Comparison of ENCODE assay signal across 8 cellular contexts in the genomic region with DNA sequence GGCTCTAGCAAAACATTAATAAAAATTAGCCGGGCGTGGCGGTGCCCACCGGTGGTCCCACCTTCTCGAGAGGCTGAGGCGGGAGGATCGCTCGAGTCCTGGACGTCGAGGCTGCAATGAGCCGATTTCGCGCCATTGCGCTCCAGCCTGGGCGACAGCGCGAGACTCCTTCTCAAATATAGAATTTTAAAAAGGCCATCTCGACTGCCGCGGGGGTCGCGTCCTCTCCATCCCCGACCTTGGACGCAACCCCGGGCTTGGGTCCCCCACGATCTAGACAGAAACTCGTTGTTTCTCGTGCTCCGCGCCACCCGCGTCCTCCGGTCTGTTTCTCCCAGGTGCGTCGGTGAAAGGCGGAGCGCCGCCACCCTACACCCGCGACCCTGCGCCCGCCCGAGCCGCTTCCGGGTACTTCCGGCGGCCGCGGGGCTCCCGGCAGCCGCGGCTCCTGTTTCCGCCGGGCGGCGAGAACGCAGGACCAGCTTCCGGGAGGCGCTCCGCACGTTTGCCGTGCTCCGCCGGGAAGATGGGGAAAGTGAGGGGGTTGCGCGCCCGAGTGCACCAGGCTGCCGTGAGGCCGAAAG. TPM values are rescaled to one million over a fixed set of nuclear protein-coding genes. Genes with fewer than 3 reads are reported as not detected.
A peak's percentile ranks its signal among the peaks of the same experiment; 100 is the strongest.
DNase-seq lines count a peak whose midpoint lies in the region; ATAC-seq and TF ChIP-seq lines count a peak whose summit lies in the region.

A gene with protein sequence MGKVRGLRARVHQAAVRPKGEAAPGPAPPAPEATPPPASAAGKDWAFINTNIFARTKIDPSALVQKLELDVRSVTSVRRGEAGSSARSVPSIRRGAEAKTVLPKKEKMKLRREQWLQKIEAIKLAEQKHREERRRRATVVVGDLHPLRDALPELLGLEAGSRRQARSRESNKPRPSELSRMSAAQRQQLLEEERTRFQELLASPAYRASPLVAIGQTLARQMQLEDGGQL (plus strand): TSS at position 498 of the 584 bp plus-strand sequence. CDS start 29 bp downstream, at position 527.

- H3K36me3 ChIP-seq in PC-9 (ENCODE audit: low read depth) (no peaks in the 10 kb centered on the region), esophagus (ENCODE audit: control insufficient read depth in 2 of 2, insufficient read depth in 2 of 2, low read length in 1 of 2) (peaks cover 0 to 6% of the 10 kb centered on the region in 2 donors), muscle layer of colon (ENCODE audit: insufficient read depth, low read length) (peaks cover 9% of the 10 kb centered on the region)

- H3K9me2 ChIP-seq in PC-9 (ENCODE audit: insufficient read depth): no peaks in the 10 kb centered on the region

- H3K27me3 Mint-ChIP-seq in CD4-positive, alpha-beta T cell: no peaks in the 10 kb centered on the region

- no peaks in the 10 kb centered on the region for H3K27me3 ChIP-seq in CD4-positive, alpha-beta T cell (ENCODE audit: control insufficient read depth, insufficient read depth, low read length)
- no peaks in the 10 kb centered on the region for H3K27me3 ChIP-seq in PC-9 (ENCODE audit: insufficient read depth, low read depth)
- no peaks in the 10 kb centered on the region for H3K27me3 ChIP-seq in esophagus (ENCODE audit: control insufficient read depth in 1 of 2, insufficient read depth in 2 of 2, low read length in 2 of 2)
- H3K27me3 ChIP-seq in muscle layer of colon (ENCODE audit: control insufficient read depth in 1 of 2, insufficient read depth in 2 of 2, low read length in 2 of 2): no peaks in the 10 kb centered on the region

- CTCF ChIA-PET in CD4-positive, alpha-beta T cell (lab: Charles Lee): interaction anchor here (0.7 to 1.7 kb wide), 5 partner anchors 23 to 201 kb away, joined by 3 to 4 read pairs (median 4); a partner anchor contains a TSS
- CTCF ChIA-PET in PC-9 (lab: Charles Lee): no interaction called here

- H2AFZ ChIP-seq in PC-9: peak within 1 kb of the TSS; percentile 84

- 1 to 3% methylated on average over 66 to 69 of the region's 69 CpGs for WGBS in esophagus, 2 donors

- H3K9me3 ChIP-seq in CD4-positive, alpha-beta T cell (ENCODE audit: control insufficient read depth, low read length): no peaks in the 10 kb centered on the region
- H3K9me3 ChIP-seq in PC-9 (ENCODE audit: insufficient read depth, low read depth) (no peaks in the 10 kb centered on the region), esophagus (ENCODE audit: control insufficient read depth in 2 of 2, insufficient read depth in 1 of 2, low read depth in 1 of 2, low read length in 1 of 2) (no peaks in the 10 kb centered on the region), muscle layer of colon (ENCODE audit: low read length) (no peaks in the 10 kb centered on the region)

- H3K27ac Mint-ChIP-seq in CD4-positive, alpha-beta T cell: peak within 1 kb of the TSS; percentile 86

- POLR2A ChIA-PET in CD4-positive, alpha-beta T cell (lab: Charles Lee): interaction anchor here (0.5 to 2.6 kb wide), 10 partner anchors 13 to 185 kb away, joined by 3 to 17 read pairs (median 4); a partner anchor contains a TSS
- POLR2A ChIA-PET in PC-9 (lab: Charles Lee; ENCODE audit: unreplicated experiment): no interaction called here

- H3K4me1 Mint-ChIP-seq in CD4-positive, alpha-beta T cell (ENCODE audit: low read depth): peaks cover 38% of the 10 kb centered on the region

- peaks cover 18% of the 10 kb centered on the region for H3K4me1 ChIP-seq in PC-9 (replicated peaks; ENCODE audit: insufficient read depth)
- H3K4me1 ChIP-seq in esophagus (ENCODE audit: control insufficient read depth in 2 of 2, insufficient read depth in 2 of 2, low read length in 1 of 2): peaks cover 4 to 11% of the 10 kb centered on the region in 2 donors
- peaks cover 22% of the 10 kb centered on the region for H3K4me1 ChIP-seq in muscle layer of colon (ENCODE audit: insufficient read depth, low read length)

- no peaks in the 10 kb centered on the region; the same call in 1 of the 2 replicates for H3F3A ChIP-seq in PC-9 (ENCODE audit: insufficient read depth, low read depth)

- H4K20me1 ChIP-seq in PC-9 (ENCODE audit: insufficient read depth): peaks cover 15% of the 10 kb centered on the region

- peak within 1 kb of the TSS; percentile 93 for H3K4me3 Mint-ChIP-seq in CD4-positive, alpha-beta T cell

- ATAC-seq in CD4-positive, alpha-beta T cell (ENCODE audit: poor library complexity): peak; percentile 94
- peak; percentile 61 for ATAC-seq in GM19452 (IDR thresholded peaks at IDR 0.05; ENCODE audit: unreplicated experiment)

- H3K9me3 Mint-ChIP-seq in CD4-positive, alpha-beta T cell: no peaks in the 10 kb centered on the region

- peak within 1 kb of the TSS; percentile 18 for H3K27ac ChIP-seq in CD4-positive, alpha-beta T cell (ENCODE audit: low read depth, low read length)
- 0 out of 2 replicates have a peak within 1 kb of the TSS, but pooled peaks have one; percentile 34 for H3K27ac ChIP-seq in PC-9
- peak within 1 kb of the TSS; percentile 40 to 63 for H3K27ac ChIP-seq in esophagus (ENCODE audit: low read depth in 2 of 2, low read length in 1 of 2)
- peak within 1 kb of the TSS; percentile 31 for H3K27ac ChIP-seq in muscle layer of colon (ENCODE audit: low read depth, low read length)

- H3K4me2 ChIP-seq in PC-9: peak within 1 kb of the TSS; percentile 91

- H3K4me3 ChIP-seq in PC-9: peak within 1 kb of the TSS; percentile 74
- peak within 1 kb of the TSS; percentile 88 to 97 for H3K4me3 ChIP-seq in esophagus (ENCODE audit: low read depth in 1 of 2, low read length in 2 of 2)
- H3K4me3 ChIP-seq in muscle layer of colon (ENCODE audit: low read depth in 1 of 2, low read length in 2 of 2): peak within 1 kb of the TSS; percentile 73 to 94

- DNase-seq in CD4-positive, alpha-beta T cell: peak; percentile 59 to 83 (median 74)
- DNase-seq in HUDEP-2 (lab: John Stamatoyannopoulos, UW; ENCODE audit: unreplicated experiment in 76 of 76) (peak in 72 of 76 experiments; percentile 24 to 90 (median 76)), PC-9 (peak; percentile 55 to 80)
- peak; percentile 86 for DNase-seq in activated T-cell treated with anti-CD3 and anti-CD28 coated beads, Interleukin-2, amount 50 U/mL, for 1 hour
- DNase-seq in stimulated activated CD8-positive, alpha-beta memory T cell treated with anti-CD3 and anti-CD28 coated beads, Interleukin-7, amount 100 ng/mL, for 1 hour (ENCODE audit: low read depth in 2 of 2): peak; percentile 55 to 64

- no TSS peak for BruUV-seq in PC-9 (replicated peaks; lab: Mats Ljungman, UMichigan)

- H3K79me2 ChIP-seq in PC-9 (ENCODE audit: low read depth): peaks cover 42% of the 10 kb centered on the region

- no peak for TF ChIP-seq CTCF in CD4-positive, alpha-beta T cell (IDR thresholded peaks at IDR 0.05)
- TF ChIP-seq CTCF in PC-9 (conservative IDR thresholded peaks at IDR 0.05): no peak

- peaks cover 24% of the 10 kb centered on the region for H3K36me3 Mint-ChIP-seq in CD4-positive, alpha-beta T cell (ENCODE audit: low read depth)

- H3K9ac ChIP-seq in muscle layer of colon (ENCODE audit: low read length): peak within 1 kb of the TSS; percentile 75

- intact Hi-C loops in CD4-positive, alpha-beta T cell (cut with DNase I, micrococcal nuclease): loop anchor here in 1 of 2 experiments (5.0 kb wide), 1 partner anchor 427 kb away; no protein-coding TSS in a partner anchor
- intact Hi-C loops in PC-9 (cut with micrococcal nuclease; ENCODE audit: unreplicated experiment): loop anchor here (10.0 kb wide), 1 partner anchor 425 kb away; no protein-coding TSS in a partner anchor

RNA-seq across cellular contexts. Expression of the gene that starts here (rescaled TPM):
- total RNA-seq in CD4-positive, alpha-beta T cell: 1 to 10 TPM; 7.7 to 9.1 TPM
- total RNA-seq in PC-9 (2021): 22.8 and 30.4 TPM in 2 replicates
- polyA plus RNA-seq in esophagus: 10 to 100 TPM; 12.4 to 16.1 TPM

Comparison
In these comparisons a context has a peak if more than half of its experiments do, and no peak if none do; other contexts are left out.
1. Peak in every context shown above with its lines: DNase-seq, ATAC-seq, H3K4me3 ChIP-seq and H3K27ac ChIP-seq.